ENCODE assay signal across 10 cellular contexts in the genomic region with DNA sequence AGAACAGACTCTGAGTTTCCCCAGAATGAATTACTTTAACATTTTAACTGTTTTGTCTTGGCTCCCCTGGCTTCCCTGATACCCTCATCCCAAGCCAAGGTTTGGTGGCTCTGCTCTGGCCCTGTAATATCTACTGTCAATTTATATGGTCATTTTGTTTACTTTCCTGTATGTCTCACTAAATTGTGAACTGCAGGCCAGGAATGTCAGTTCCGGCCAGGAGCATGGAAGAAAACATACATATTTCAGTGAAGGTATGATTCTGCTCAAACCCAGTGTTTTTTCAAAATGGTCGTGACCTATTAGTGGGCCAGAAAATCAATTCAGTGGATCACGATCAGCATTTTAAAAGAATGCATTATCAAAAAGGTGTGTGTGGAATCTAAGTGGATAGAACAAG. TPM values are rescaled to one million over a fixed set of nuclear protein-coding genes. Genes with fewer than 3 reads are reported as not detected.
DNase-seq lines count a peak whose midpoint lies in the region; ATAC-seq, FAIRE-seq and TF ChIP-seq lines count a peak whose summit lies in the region.
"Had no signal": no experiment of that assay in that cellular context is flagged by ENCODE, and none has a peak within 500 bp of the region (broad histone marks: within the 10 kb centered on the region; RNA-seq: fewer than 3 reads in every experiment).

No MANE protein-coding gene starts in this region.

- TF ChIP-seq EP300 in A549 (IDR thresholded peaks at IDR 0.05) = no peak

- no peak for FAIRE-seq in A549 (lab: Jason Lieb, UNC)

- TF ChIP-seq CTCF in A549 (IDR thresholded peaks at IDR 0.05) = no peak
- no peak for TF ChIP-seq CTCF in mammary epithelial cell (conservative IDR thresholded peaks at IDR 0.05 in 1 of 2, IDR thresholded peaks at IDR 0.05 in 1 of 2; ENCODE audit: extremely low read depth in 1 of 2, insufficient read depth in 1 of 2, low read depth in 1 of 2, low read length in 2 of 2)

- TF ChIP-seq RAD21 in A549 (conservative IDR thresholded peaks at IDR 0.05 in 1 of 2, IDR thresholded peaks at IDR 0.05 in 1 of 2) = no peak

- H3K27me3 ChIP-seq in HUES48 (ENCODE audit: control insufficient read depth, insufficient read depth, low read length) = no peaks in the 10 kb centered on the region
- no peaks in the 10 kb centered on the region for H3K27me3 ChIP-seq in mammary epithelial cell (ENCODE audit: insufficient read depth, low read length)
- H3K27me3 ChIP-seq in mucosa of rectum (ENCODE audit: control insufficient read depth in 2 of 2, insufficient read depth in 2 of 2, low read length in 2 of 2) = no peaks in the 10 kb centered on the region
- H3K27me3 ChIP-seq: Peyer's patch had no signal

- H3K36me3 ChIP-seq in HUES48 (ENCODE audit: control insufficient read depth, insufficient read depth, low read length) = no peaks in the 10 kb centered on the region
- H3K36me3 ChIP-seq in mammary epithelial cell (ENCODE audit: insufficient read depth, low read length) = no peaks in the 10 kb centered on the region
- no peaks in the 10 kb centered on the region for H3K36me3 ChIP-seq in mucosa of rectum (ENCODE audit: control insufficient read depth in 2 of 2, insufficient read depth in 2 of 2, low read length in 2 of 2)

- dilution Hi-C loops in mammary epithelial cell (cut with HindIII; ENCODE audit: low sequenced_read_pairs) = no loop called here

- TSS peak; percentile 36 for BruUV-seq in mammary epithelial cell (replicated peaks; lab: Mats Ljungman, UMichigan)

- H3K4me3 ChIP-seq in A549 (peak overlapping the region; percentile 51), HUES48 (ENCODE audit: low read depth, low read length) (peak overlapping the region; percentile 93), mammary epithelial cell (replicated peaks in 1 of 3; ENCODE audit: insufficient read depth in 1 of 3, low read depth in 2 of 3, low read length in 3 of 3) (peak overlapping the region in 2 of 3 experiments; percentile 62 to 63), mucosa of rectum (ENCODE audit: low read length in 2 of 2) (peak overlapping the region; percentile 77 to 81)

- intact Hi-C loops in mammary epithelial cell (cut with micrococcal nuclease) = no loop called here

- H3K9ac ChIP-seq in HUES48 (ENCODE audit: low read depth, low read length) (no peak overlapping the region), mammary epithelial cell (ENCODE audit: insufficient read depth, low read length) (peak overlapping the region; percentile 89), mucosa of rectum (ENCODE audit: low read depth in 1 of 2, low read length in 2 of 2) (no peak overlapping the region)

- ATAC-seq in A549 (no peak), GM21423 (IDR thresholded peaks at IDR 0.05; ENCODE audit: unreplicated experiment) (no peak), GM21529 (IDR thresholded peaks at IDR 0.05; ENCODE audit: unreplicated experiment) (no peak), HG03025 (IDR thresholded peaks at IDR 0.05; ENCODE audit: low FRiP score, unreplicated experiment) (no peak)

- H3K9me3 ChIP-seq in A549 (no peaks in the 10 kb centered on the region), HUES48 (ENCODE audit: control insufficient read depth, insufficient read depth, low read length) (no peaks in the 10 kb centered on the region), mammary epithelial cell (replicated peaks; ENCODE audit: insufficient read depth, low read length) (no peaks in the 10 kb centered on the region), mucosa of rectum (ENCODE audit: control insufficient read depth in 2 of 2, low read length in 2 of 2) (no peaks in the 10 kb centered on the region)
- H3K9me3 ChIP-seq: Peyer's patch had no signal

- H4K20me1 ChIP-seq in mammary epithelial cell (ENCODE audit: insufficient read depth, low read length) = no peaks in the 10 kb centered on the region

- peaks cover 8% of the 10 kb centered on the region; the same call in 1 of the 3 replicates for H3K4me1 ChIP-seq in A549
- no peaks in the 10 kb centered on the region for H3K4me1 ChIP-seq in HUES48 (ENCODE audit: control insufficient read depth, insufficient read depth, low read length)
- no peaks in the 10 kb centered on the region for H3K4me1 ChIP-seq in mammary epithelial cell (ENCODE audit: insufficient read depth, low read length)
- H3K4me1 ChIP-seq in mucosa of rectum (ENCODE audit: control insufficient read depth in 2 of 2, insufficient read depth in 2 of 2, low read length in 2 of 2) = peaks cover 0 to 4% of the 10 kb centered on the region in 2 donors
- H3K4me1 ChIP-seq: Peyer's patch had no signal

- POLR2A ChIA-PET in A549 (lab: Yijun Ruan, JAX) = interaction anchor here (1.2 kb wide), 1 partner anchor 14 kb away, joined by 4 read pairs; no protein-coding TSS in a partner anchor

- in situ Hi-C loops in mammary epithelial cell (cut with MboI; ENCODE audit: low sequenced_read_pairs in 2 of 2) = loop anchor here in 1 of 2 donors (10.0 kb wide), 1 partner anchor 111 kb away; no protein-coding TSS in a partner anchor

- no peak for TF ChIP-seq POLR2A in A549 (IDR thresholded peaks at IDR 0.05; ENCODE audit: low read length)

- no peak for DNase-seq in A549 (ENCODE audit: low read depth in 1 of 2, low spot score in 1 of 2)
- no peak for DNase-seq in mammary epithelial cell
- DNase-seq in NCI-H446 treated with DMSO at 0.1 percent for 48 hours (lab: John Stamatoyannopoulos, UW) = no peak

- H3K4me2 ChIP-seq in A549 (peak overlapping the region; percentile 72), mammary epithelial cell (ENCODE audit: insufficient read depth, low read depth, low read length) (peak overlapping the region; percentile 31)

- H3K79me2 ChIP-seq in mammary epithelial cell (ENCODE audit: insufficient read depth, low read length) = peaks cover 14% of the 10 kb centered on the region

- H2AFZ ChIP-seq in mammary epithelial cell (ENCODE audit: low read depth, low read length) = peak overlapping the region; percentile 4

- WGBS in A549 (ENCODE audit: missing lambda C conversion rate) = 37% methylated on average over 3 of the region's 3 CpGs
- 46% methylated on average over 3 of the region's 3 CpGs for WGBS in mammary epithelial cell (ENCODE audit: low coverage, missing lambda C conversion rate)

- H3K27ac ChIP-seq in A549 = peak overlapping the region; percentile 96 to 97; a peak in 4 of 6 replicates
- no peak overlapping the region for H3K27ac ChIP-seq in HUES48 (ENCODE audit: low read depth, low read length)
- peak overlapping the region; percentile 88 for H3K27ac ChIP-seq in mammary epithelial cell (ENCODE audit: insufficient read depth, low read depth, low read length)
- no peak overlapping the region for H3K27ac ChIP-seq in mucosa of rectum (ENCODE audit: low read depth in 2 of 2, low read length in 2 of 2)

- CTCF ChIA-PET in A549 (lab: Yijun Ruan, JAX) (interaction anchor here (1.2 to 3.2 kb wide), 5 partner anchors 23 to 580 kb away, joined by 4 to 39 read pairs (median 4); no protein-coding TSS in a partner anchor), mammary epithelial cell (lab: Charles Lee; ENCODE audit: low non-redundant PET) (no interaction called here)

TF ChIP-seq in A549, 52 proteins besides CTCF, POLR2A, EP300 and RAD21:
- TF ChIP-seq TFCP2L1 (CRISPR knock-in tag; IDR thresholded peaks at IDR 0.05) (no peak), HEYL (CRISPR knock-in tag; IDR thresholded peaks at IDR 0.05) (no peak), HOXA7 (CRISPR knock-in tag; IDR thresholded peaks at IDR 0.05) (no peak), PBX3 (IDR thresholded peaks at IDR 0.05) (no peak), ZC3H11A (IDR thresholded peaks at IDR 0.05) (no peak), KDM5A (IDR thresholded peaks at IDR 0.05) (no peak)

RNA-seq across cellular contexts. Expression of gene RPGR, which starts 1.2 kb away (rescaled TPM):
- polyA plus RNA-seq in A549 (2011; rRNA removed) (7.7 and 10.5 TPM in 2 replicates), A549 (2017; fragmentation: RNase III; extraction: RNeasy Plus Mini Kit Qiagen cat#74134 plus additional on column Dnase treatment) (8.1 to 8.5 TPM (median 8.1 TPM) in 3 replicates), mammary epithelial cell (0.96 TPM)
- polyA plus RNA-seq in A549 (2012; cell fraction: cytosol; rRNA removed) = 1.3 and 1.5 TPM in 2 replicates
- 2.0 and 2.1 TPM in 2 replicates for polyA plus RNA-seq in A549 (2012; cell fraction: nucleus; rRNA removed)
- 4.3 and 4.5 TPM in 2 replicates for polyA minus RNA-seq in A549 (2011; rRNA and poly(A)+ RNA removed)
- 10 to 100 TPM in 1 of 2 donors, 1 to 10 TPM in 1; 7.8 to 11.3 TPM for total RNA-seq in mammary epithelial cell
- polyA minus RNA-seq in mammary epithelial cell = 7.2 TPM

RNA-seq across cellular contexts. Expression of gene OTC, which starts 26.3 kb away (rescaled TPM):
- not detected in 2 replicates for polyA plus RNA-seq in A549 (2011; rRNA removed)
- not detected in 2 replicates for polyA plus RNA-seq in A549 (2012; cell fraction: cytosol; rRNA removed)
- polyA plus RNA-seq in A549 (2012; cell fraction: nucleus; rRNA removed) = not detected in 2 replicates
- not detected in 3 replicates for polyA plus RNA-seq in A549 (2017; fragmentation: RNase III; extraction: RNeasy Plus Mini Kit Qiagen cat#74134 plus additional on column Dnase treatment)
- polyA minus RNA-seq in A549 (2011; rRNA and poly(A)+ RNA removed) = not detected in 2 replicates
- total RNA-seq in mammary epithelial cell = not detected
- not detected for polyA plus RNA-seq in mammary epithelial cell
- not detected for polyA minus RNA-seq in mammary epithelial cell
- total RNA-seq: Daoy had no signal

Comparison
In these comparisons a context has a peak if more than half of its experiments do, and no peak if none do; other contexts are left out.
1. H3K27ac ChIP-seq: peak in A549 (2 of 2) and mammary epithelial cell (single experiment); none in HUES48 (single experiment) and mucosa of rectum (0 of 2).
2. Peak in every context shown above with its lines, with median percentiles within 50 percentile points of each other: H3K4me3 ChIP-seq.